In the genomic region with DNA sequence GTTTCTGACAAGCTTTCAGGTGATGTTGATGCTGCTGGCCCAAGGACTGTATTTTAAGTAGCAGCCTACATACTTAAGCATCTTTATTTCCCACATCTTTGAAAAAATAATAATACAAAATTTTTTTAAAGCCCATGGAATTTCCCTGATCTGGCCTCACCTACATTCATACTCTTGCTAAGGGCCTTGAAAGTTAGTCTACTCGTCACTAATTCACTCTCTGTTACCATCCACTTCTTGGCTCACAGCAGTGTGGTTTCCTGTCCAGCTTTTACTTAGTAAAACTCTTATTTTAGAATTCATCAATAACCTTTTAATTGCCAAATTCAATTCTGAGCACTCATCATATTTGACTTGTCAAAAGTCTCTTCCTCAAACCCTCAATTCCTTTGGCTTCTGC, we compare ENCODE assay signal across 18 cellular contexts. TPM values are rescaled to one million over a fixed set of nuclear protein-coding genes. Genes with fewer than 3 reads are reported as not detected.
A peak's percentile ranks its signal among the peaks of the same experiment; 100 is the strongest.
DNase-seq lines count a peak whose midpoint lies in the region; ATAC-seq and TF ChIP-seq lines count a peak whose summit lies in the region.
"Had no signal": no experiment of that assay in that cellular context is flagged by ENCODE, and none has a peak within 500 bp of the region (broad histone marks: within the 10 kb centered on the region; RNA-seq: fewer than 3 reads in every experiment).

No MANE protein-coding gene starts in this region.

- no peak overlapping the region for H3K27ac ChIP-seq in CD4-positive, CD25-positive, alpha-beta regulatory T cell (ENCODE audit: insufficient read depth, low read length, poor library complexity, severe bottlenecking)
- no peak overlapping the region for H3K27ac ChIP-seq in CD8-positive, alpha-beta T cell (ENCODE audit: low read depth, low read length)
- H3K27ac ChIP-seq: left ventricle myocardium inferior, right lobe of liver had no signal

- H3K36me3 ChIP-seq in CD4-positive, CD25-positive, alpha-beta regulatory T cell (ENCODE audit: control insufficient read depth, insufficient read depth, low read length): peaks cover 92% of the 10 kb centered on the region
- peaks cover 30% of the 10 kb centered on the region for H3K36me3 ChIP-seq in CD8-positive, alpha-beta T cell (ENCODE audit: insufficient read depth, low read length)

- CTCF ChIA-PET in CD8-positive, alpha-beta T cell (lab: Charles Lee): interaction anchor here (1.0 to 2.4 kb wide), 3 partner anchors 8 to 109 kb away, joined by 3 to 6 read pairs (median 3); no protein-coding TSS in a partner anchor

- no peaks in the 10 kb centered on the region for H3K9me3 ChIP-seq in CD4-positive, CD25-positive, alpha-beta regulatory T cell (ENCODE audit: control insufficient read depth in 2 of 2, low read length in 2 of 2)
- no peaks in the 10 kb centered on the region for H3K9me3 ChIP-seq in CD8-positive, alpha-beta T cell (ENCODE audit: low read length)
- H3K9me3 ChIP-seq: ascending aorta, left ventricle myocardium inferior, right lobe of liver, SK-N-SH had no signal

- no peak for TF ChIP-seq CTCF in CD8-positive, alpha-beta T cell (IDR thresholded peaks at IDR 0.05)

- POLR2A ChIA-PET in CD8-positive, alpha-beta T cell (lab: Charles Lee): interaction anchor here (1.5 kb wide), 1 partner anchor 10 kb away, joined by 4 read pairs; no protein-coding TSS in a partner anchor
- POLR2A ChIA-PET in activated naive CD8-positive, alpha-beta T cell treated with anti-CD3 and anti-CD28 coated beads, Interleukin-2, amount 10 ng/mL, durations not matched to agents 7 days and 5 days (lab: Charles Lee): interaction anchor here (0.6 kb wide), 1 partner anchor 369 kb away, joined by 3 read pairs; no protein-coding TSS in a partner anchor
- POLR2A ChIA-PET in naive thymus-derived CD8-positive, alpha-beta T cell (lab: Charles Lee): interaction anchor here (0.6 kb wide), 1 partner anchor 156 kb away, joined by 3 read pairs; no protein-coding TSS in a partner anchor

- no peak for ATAC-seq in CD4-positive, CD25-positive, alpha-beta regulatory T cell (ENCODE audit: low read depth in 2 of 2)
- ATAC-seq in CD8-positive, alpha-beta T cell: no peak
- ATAC-seq in activated naive CD8-positive, alpha-beta T cell treated with anti-CD3 and anti-CD28 coated beads, Interleukin-2, amount 10 ng/mL, durations not matched to agents 7 days and 5 days (ENCODE audit: low read depth): peak; percentile 47
- no peak for ATAC-seq in naive thymus-derived CD8-positive, alpha-beta T cell
- ATAC-seq in GM19023 (IDR thresholded peaks at IDR 0.05; ENCODE audit: unreplicated experiment): no peak
- ATAC-seq: right lobe of liver had no signal

- peaks cover 14 to 33% (median 19%) of the 10 kb centered on the region in 4 donors for H3K4me1 Mint-ChIP-seq in CD4-positive, CD25-positive, alpha-beta regulatory T cell
- peaks cover 7% of the 10 kb centered on the region for H3K4me1 Mint-ChIP-seq in CD8-positive, alpha-beta T cell (ENCODE audit: low read depth)
- H3K4me1 Mint-ChIP-seq in activated naive CD8-positive, alpha-beta T cell treated with anti-CD3 and anti-CD28 coated beads, Interleukin-2, amount 10 ng/mL, durations not matched to agents 7 days and 5 days: peaks cover 16% of the 10 kb centered on the region
- peaks cover 9 to 19% (median 13%) of the 10 kb centered on the region in 4 donors for H3K4me1 Mint-ChIP-seq in naive thymus-derived CD8-positive, alpha-beta T cell

- H3K27me3 ChIP-seq in CD4-positive, CD25-positive, alpha-beta regulatory T cell (ENCODE audit: control insufficient read depth, insufficient read depth, low read length): no peaks in the 10 kb centered on the region
- no peaks in the 10 kb centered on the region for H3K27me3 ChIP-seq in CD8-positive, alpha-beta T cell (ENCODE audit: insufficient read depth, low read length)
- H3K27me3 ChIP-seq: ascending aorta, right lobe of liver had no signal

- H3K4me1 ChIP-seq in CD4-positive, CD25-positive, alpha-beta regulatory T cell (ENCODE audit: control insufficient read depth, insufficient read depth, low read length, poor library complexity, severe bottlenecking): no peaks in the 10 kb centered on the region
- H3K4me1 ChIP-seq in CD8-positive, alpha-beta T cell (ENCODE audit: insufficient read depth, low read length): no peaks in the 10 kb centered on the region
- H3K4me1 ChIP-seq: right lobe of liver had no signal

- H3K4me3 ChIP-seq in CD4-positive, CD25-positive, alpha-beta regulatory T cell (ENCODE audit: low read depth, low read length): no peak overlapping the region
- H3K4me3 ChIP-seq in CD8-positive, alpha-beta T cell (ENCODE audit: low read depth, low read length): no peak overlapping the region
- H3K4me3 ChIP-seq: ascending aorta, left ventricle myocardium inferior, right lobe of liver had no signal

- no peaks in the 10 kb centered on the region for H3K9me3 Mint-ChIP-seq in CD4-positive, CD25-positive, alpha-beta regulatory T cell
- H3K9me3 Mint-ChIP-seq in CD8-positive, alpha-beta T cell: no peaks in the 10 kb centered on the region
- no peaks in the 10 kb centered on the region for H3K9me3 Mint-ChIP-seq in activated naive CD8-positive, alpha-beta T cell treated with anti-CD3 and anti-CD28 coated beads, Interleukin-2, amount 10 ng/mL, durations not matched to agents 7 days and 5 days
- H3K9me3 Mint-ChIP-seq in naive thymus-derived CD8-positive, alpha-beta T cell: no peaks in the 10 kb centered on the region

- intact Hi-C loops in CD8-positive, alpha-beta T cell (cut with DNase I, micrococcal nuclease): no loop called here

- DNase-seq in CD4-positive, CD25-positive, alpha-beta regulatory T cell: peak in 1 of 3 donors; percentile 10
- no peak for DNase-seq in CD8-positive, alpha-beta T cell
- no peak for DNase-seq in activated naive CD8-positive, alpha-beta T cell treated with anti-CD3 and anti-CD28 coated beads, Interleukin-2, amount 10 ng/mL, durations not matched to agents 7 days and 5 days
- DNase-seq in naive thymus-derived CD8-positive, alpha-beta T cell: no peak
- no peak for DNase-seq in NCI-H146 treated with DMSO at 0.1 percent for 48 hours (lab: John Stamatoyannopoulos, UW; ENCODE audit: unreplicated experiment)
- DNase-seq in retina: no peak
- DNase-seq: activated CD4-positive, alpha-beta T cell treated with anti-CD3 and anti-CD28 coated beads for 48 hours; glutamatergic neuron; left ventricle myocardium inferior; NCI-H1092; occipital lobe; right lobe of liver; RPMI8226; SK-N-SH; stimulated activated naive CD4-positive, alpha-beta T cell; trophoblast cell had no signal

- H3K4me3 Mint-ChIP-seq in CD4-positive, CD25-positive, alpha-beta regulatory T cell: no peak overlapping the region
- no peak overlapping the region for H3K4me3 Mint-ChIP-seq in CD8-positive, alpha-beta T cell
- H3K4me3 Mint-ChIP-seq in activated naive CD8-positive, alpha-beta T cell treated with anti-CD3 and anti-CD28 coated beads, Interleukin-2, amount 10 ng/mL, durations not matched to agents 7 days and 5 days: no peak overlapping the region
- H3K4me3 Mint-ChIP-seq in naive thymus-derived CD8-positive, alpha-beta T cell: no peak overlapping the region

- peaks cover 57% of the 10 kb centered on the region for H3K36me3 Mint-ChIP-seq in CD4-positive, CD25-positive, alpha-beta regulatory T cell
- peaks cover 82% of the 10 kb centered on the region for H3K36me3 Mint-ChIP-seq in CD8-positive, alpha-beta T cell
- H3K36me3 Mint-ChIP-seq in activated naive CD8-positive, alpha-beta T cell treated with anti-CD3 and anti-CD28 coated beads, Interleukin-2, amount 10 ng/mL, durations not matched to agents 7 days and 5 days: peaks cover 36% of the 10 kb centered on the region
- H3K36me3 Mint-ChIP-seq in naive thymus-derived CD8-positive, alpha-beta T cell: peaks cover 6 to 97% (median 30%) of the 10 kb centered on the region in 3 donors

- no peaks in the 10 kb centered on the region for H3K27me3 Mint-ChIP-seq in CD4-positive, CD25-positive, alpha-beta regulatory T cell
- H3K27me3 Mint-ChIP-seq in CD8-positive, alpha-beta T cell (ENCODE audit: low read depth): no peaks in the 10 kb centered on the region
- H3K27me3 Mint-ChIP-seq in activated naive CD8-positive, alpha-beta T cell treated with anti-CD3 and anti-CD28 coated beads, Interleukin-2, amount 10 ng/mL, durations not matched to agents 7 days and 5 days: no peaks in the 10 kb centered on the region
- H3K27me3 Mint-ChIP-seq in naive thymus-derived CD8-positive, alpha-beta T cell: no peaks in the 10 kb centered on the region

- H3K27ac Mint-ChIP-seq in CD4-positive, CD25-positive, alpha-beta regulatory T cell: peak overlapping the region in 2 of 3 donors; percentile 81 to 84
- H3K27ac Mint-ChIP-seq in CD8-positive, alpha-beta T cell: peak overlapping the region; percentile 50
- H3K27ac Mint-ChIP-seq in activated naive CD8-positive, alpha-beta T cell treated with anti-CD3 and anti-CD28 coated beads, Interleukin-2, amount 10 ng/mL, durations not matched to agents 7 days and 5 days: peak overlapping the region; percentile 60
- H3K27ac Mint-ChIP-seq in naive thymus-derived CD8-positive, alpha-beta T cell: peak overlapping the region in 6 of 10 donors; percentile 1 to 65 (median 30)

RNA-seq across cellular contexts. Expression of a gene that starts 59.3 kb away (rescaled TPM):
- total RNA-seq in CD4-positive, CD25-positive, alpha-beta regulatory T cell: 110 TPM
- polyA plus RNA-seq in CD4-positive, CD25-positive, alpha-beta regulatory T cell: 10 to 100 TPM; 27.5 to 31.9 (median 31.1) TPM
- total RNA-seq in CD8-positive, alpha-beta T cell: 10 to 100 TPM; 74.0 to 77.9 TPM
- 10 to 100 TPM; 70.5 to 74.1 TPM for total RNA-seq in activated naive CD8-positive, alpha-beta T cell treated with anti-CD3 and anti-CD28 coated beads, Interleukin-2, amount 10 ng/mL, durations not matched to agents 7 days and 5 days
- total RNA-seq in naive thymus-derived CD8-positive, alpha-beta T cell: 100 to 1,000 TPM; 102 to 110 TPM
- 10 to 100 TPM; 21.9 to 51.1 (median 33.5) TPM for polyA plus RNA-seq in naive thymus-derived CD8-positive, alpha-beta T cell

Comparison
In these comparisons a context has a peak if more than half of its experiments do, and no peak if none do; other contexts are left out.
1. H3K27ac Mint-ChIP-seq: peak in every context shown above with its lines; median percentile 82 in CD4-positive, CD25-positive, alpha-beta regulatory T cell; 60 in activated naive CD8-positive, alpha-beta T cell treated with anti-CD3 and anti-CD28 coated beads, Interleukin-2, amount 10 ng/mL, durations not matched to agents 7 days and 5 days; 50 in CD8-positive, alpha-beta T cell; 30 in naive thymus-derived CD8-positive, alpha-beta T cell.